ENCODE assay signal across 15 cellular contexts in the genomic region with DNA sequence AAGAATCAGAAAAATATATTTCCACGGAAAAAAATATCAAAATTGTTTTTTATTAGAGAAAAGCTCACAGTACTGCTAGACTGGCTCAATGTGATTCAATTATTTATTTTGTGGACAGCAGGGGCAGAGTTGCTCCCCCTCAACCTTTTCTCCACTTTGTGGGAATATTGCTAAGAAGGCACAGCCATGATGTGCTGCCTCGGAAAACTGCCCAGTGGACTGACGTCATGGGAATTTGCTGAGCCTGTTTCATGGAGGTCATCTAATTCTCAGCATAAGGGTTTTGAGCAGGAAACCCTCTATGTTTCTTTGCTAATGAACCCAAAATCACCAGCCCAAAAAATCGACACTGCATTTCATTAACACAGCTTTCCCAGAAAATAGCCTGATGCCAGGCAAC.
A peak's percentile ranks its signal among the peaks of the same experiment; 100 is the strongest.
DNase-seq lines count a peak whose midpoint lies in the region; ATAC-seq and TF ChIP-seq lines count a peak whose summit lies in the region.
"Had no signal": no experiment of that assay in that cellular context is flagged by ENCODE, and none has a peak within 500 bp of the region (broad histone marks: within the 10 kb centered on the region; RNA-seq: fewer than 3 reads in every experiment).

No MANE protein-coding gene starts in this region.

- H3K4ac ChIP-seq in mesendoderm (ENCODE audit: low read depth, low read length) = no peak overlapping the region

- WGBS in mesendoderm (ENCODE audit: extremely low coverage, insufficient coverage, low lambda C conversion rate) = no CpG with 5 or more reads among the region's 4 CpGs

- no peaks in the 10 kb centered on the region for H3K36me3 ChIP-seq in mesendoderm (ENCODE audit: control insufficient read depth, insufficient read depth, low read length)
- H3K36me3 ChIP-seq: upper lobe of right lung had no signal

- H3K9me3 Mint-ChIP-seq in activated T-cell treated with anti-CD3 and anti-CD28 coated beads, Interleukin-2, amount 50 U/mL, for 24 hours = no peaks in the 10 kb centered on the region
- H3K9me3 Mint-ChIP-seq: activated T-helper 2 cell treated with anti-CD3 and anti-CD28 coated beads, Interferon-gamma antibody, Interleukin-2, Interleukin-4, amounts not matched to agents 10 μg/mL and 5 μg/mL and 100 μg/mL, durations not matched to agents 14 hours and 24 hours and 36 hours; mesothelial cell of epicardium had no signal

- H4K5ac ChIP-seq in mesendoderm (ENCODE audit: low read length) = no peak overlapping the region

- H3K4me3 ChIP-seq in fibroblast of mammary gland (ENCODE audit: control insufficient read depth, low read depth, low read length) = no peak overlapping the region
- H3K4me3 ChIP-seq in mesendoderm (ENCODE audit: low read length) = no peak overlapping the region
- H3K4me3 ChIP-seq: upper lobe of right lung had no signal

- H3K56ac ChIP-seq in mesendoderm (ENCODE audit: low read length) = no peak overlapping the region

- no peak overlapping the region for H3K4me2 ChIP-seq in mesendoderm (ENCODE audit: low read length)

- no peak overlapping the region for H3K9ac ChIP-seq in mesendoderm (ENCODE audit: low read length)

- H4K8ac ChIP-seq in mesendoderm (ENCODE audit: low read depth, low read length) = no peak overlapping the region

- H3K27me3 ChIP-seq in mesendoderm (ENCODE audit: insufficient read depth, low read length, poor library complexity) = no peaks in the 10 kb centered on the region
- H3K27me3 ChIP-seq: upper lobe of right lung had no signal

- H3K4me3 Mint-ChIP-seq in activated T-cell treated with anti-CD3 and anti-CD28 coated beads, Interleukin-2, amount 50 U/mL, for 24 hours = no peak overlapping the region
- H3K4me3 Mint-ChIP-seq: mesothelial cell of epicardium had no signal

- no peaks in the 10 kb centered on the region for H3K4me1 Mint-ChIP-seq in activated T-cell treated with anti-CD3 and anti-CD28 coated beads, Interleukin-2, amount 50 U/mL, for 24 hours (ENCODE audit: low read depth)

- H2BK5ac ChIP-seq in mesendoderm (ENCODE audit: low read length) = no peak overlapping the region

- H3K23ac ChIP-seq in mesendoderm (ENCODE audit: low read length) = no peak overlapping the region

- H3K27ac ChIP-seq in mesendoderm (ENCODE audit: low read depth, low read length) = no peak overlapping the region
- H3K27ac ChIP-seq: upper lobe of right lung had no signal

- no peaks in the 10 kb centered on the region for H3K79me1 ChIP-seq in mesendoderm (ENCODE audit: low read length)

- no peaks in the 10 kb centered on the region for H3K36me3 Mint-ChIP-seq in activated T-cell treated with anti-CD3 and anti-CD28 coated beads, Interleukin-2, amount 50 U/mL, for 24 hours (ENCODE audit: low read depth)
- H3K36me3 Mint-ChIP-seq: mesothelial cell of epicardium had no signal

- no peak overlapping the region for H2BK120ac ChIP-seq in mesendoderm (ENCODE audit: low read depth, low read length)

- no peaks in the 10 kb centered on the region for H3K79me2 ChIP-seq in mesendoderm (ENCODE audit: control insufficient read depth, insufficient read depth, low read length)

- H3K27ac Mint-ChIP-seq in activated T-cell treated with anti-CD3 and anti-CD28 coated beads, Interleukin-2, amount 50 U/mL, for 24 hours = no peak overlapping the region
- H3K27ac Mint-ChIP-seq: activated T-helper 2 cell treated with anti-CD3 and anti-CD28 coated beads, Interferon-gamma antibody, Interleukin-2, Interleukin-4, amounts not matched to agents 10 μg/mL and 5 μg/mL and 100 μg/mL, durations not matched to agents 14 hours and 24 hours and 36 hours; mesothelial cell of epicardium; progenitor cell of endocrine pancreas had no signal

- H3K27me3 Mint-ChIP-seq in activated T-cell treated with anti-CD3 and anti-CD28 coated beads, Interleukin-2, amount 50 U/mL, for 24 hours = no peaks in the 10 kb centered on the region
- H3K27me3 Mint-ChIP-seq: progenitor cell of endocrine pancreas had no signal

- no peak for ATAC-seq in GM19467 (IDR thresholded peaks at IDR 0.05; ENCODE audit: unreplicated experiment)
- ATAC-seq: upper lobe of right lung had no signal

- peak; percentile 52 for DNase-seq in Ammon's horn (ENCODE audit: low spot score)
- DNase-seq in RKO (ENCODE audit: low spot score) = peak; percentile 19
- peak; percentile 69 for DNase-seq in fibroblast of mammary gland (ENCODE audit: low read depth)
- no peak for DNase-seq in mesendoderm
- DNase-seq in activated T-cell treated with anti-CD3 and anti-CD28 coated beads, Interleukin-2, amount 50 U/mL, for 1 hour = no peak
- no peak for DNase-seq in activated T-cell treated with anti-CD3 and anti-CD28 coated beads, Interleukin-2, amount 50 U/mL, for 24 hours
- DNase-seq in glomerular visceral epithelial cell (ENCODE audit: extremely low spot score) = no peak
- DNase-seq: activated CD4-positive, alpha-beta T cell treated with anti-CD3 and anti-CD28 coated beads, Interleukin-2, amount 50 U/mL, for 4 hours; NCI-H2081; NCI-H748 treated with DMSO at 0.1 percent for 48 hours; upper lobe of right lung had no signal

- no peak for TF ChIP-seq CTCF in fibroblast of mammary gland (conservative IDR thresholded peaks at IDR 0.05; ENCODE audit: control insufficient read depth, insufficient read depth, low read depth, low read length)

- H2AK5ac ChIP-seq in mesendoderm (ENCODE audit: low read length) = no peak overlapping the region

- H2BK15ac ChIP-seq in mesendoderm (replicated peaks; ENCODE audit: low read depth) = no peak overlapping the region

- H3K4me1 ChIP-seq in mesendoderm (ENCODE audit: control insufficient read depth, low read depth, low read length) = no peaks in the 10 kb centered on the region
- H3K4me1 ChIP-seq: upper lobe of right lung had no signal

- H3K18ac ChIP-seq in mesendoderm (ENCODE audit: low read length) = peak overlapping the region; percentile 39

Comparison
In these comparisons a context has a peak if more than half of its experiments do, and no peak if none do; other contexts are left out.
1. DNase-seq: peak in Ammon's horn (single experiment), RKO (single experiment) and fibroblast of mammary gland (single experiment); none in mesendoderm (single experiment), activated T-cell treated with anti-CD3 and anti-CD28 coated beads, Interleukin-2, amount 50 U/mL, for 1 hour (single experiment), activated T-cell treated with anti-CD3 and anti-CD28 coated beads, Interleukin-2, amount 50 U/mL, for 24 hours (single experiment) and glomerular visceral epithelial cell (single experiment).